ENCODE assay signal across 11 cellular contexts in the genomic region with DNA sequence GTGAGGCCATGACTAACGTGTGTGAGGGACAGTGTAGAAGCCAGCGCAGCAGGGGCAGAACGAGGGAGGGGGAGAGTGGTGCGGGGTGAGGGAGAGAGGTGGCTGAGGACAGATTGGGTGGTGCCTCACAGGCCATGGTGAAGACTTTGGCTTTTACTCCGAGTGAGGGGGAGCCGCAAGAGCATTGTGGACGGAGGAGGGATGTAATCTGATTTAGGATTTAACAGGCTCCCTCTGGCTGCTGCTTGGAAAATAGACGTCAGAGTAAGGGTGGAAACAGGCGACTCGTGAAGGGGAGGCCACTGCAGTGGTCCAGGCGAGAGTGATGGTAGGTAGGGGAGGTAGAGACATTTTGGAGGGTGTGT. TPM values are rescaled to one million over a fixed set of nuclear protein-coding genes. Genes with fewer than 3 reads are reported as not detected.
DNase-seq lines count a peak whose midpoint lies in the region; ATAC-seq, FAIRE-seq and TF ChIP-seq lines count a peak whose summit lies in the region.
"Had no signal": no experiment of that assay in that cellular context is flagged by ENCODE, and none has a peak within 500 bp of the region (broad histone marks: within the 10 kb centered on the region; RNA-seq: fewer than 3 reads in every experiment).

No MANE protein-coding gene starts in this region.

- H3K27ac ChIP-seq in A549 (no peak overlapping the region), GM23248 (no peak overlapping the region), suprapubic skin (no peak overlapping the region)

- TF ChIP-seq CTCF in A549 (IDR thresholded peaks at IDR 0.05) (0 out of 3 replicates have a peak, but pooled peaks have one; percentile 13), GM13977 (IDR thresholded peaks at IDR 0.05; ENCODE audit: extremely low read depth, insufficient read depth, missing control alignments) (no peak), suprapubic skin (IDR thresholded peaks at IDR 0.05) (no peak)

- TF ChIP-seq RAD21 in A549 (conservative IDR thresholded peaks at IDR 0.05 in 1 of 2, IDR thresholded peaks at IDR 0.05 in 1 of 2) = peak; percentile 10 to 11; a peak in 1 of 5 replicates

- 53% methylated on average over 11 of the region's 11 CpGs for WGBS in A549 (ENCODE audit: missing lambda C conversion rate)
- 9 to 15% methylated on average over 10 to 11 of the region's 11 CpGs for WGBS in GM23248 (ENCODE audit: low coverage in 1 of 2, low lambda C conversion rate in 2 of 2, missing lambda C conversion rate in 2 of 2), 2 experiments
- 42% methylated on average over 11 of the region's 11 CpGs for WGBS in suprapubic skin

- no peaks in the 10 kb centered on the region for H3F3A ChIP-seq in GM23248 (ENCODE audit: insufficient read depth)

- no peaks in the 10 kb centered on the region for H3K79me2 ChIP-seq in GM23248 (ENCODE audit: insufficient read depth)

- peak; percentile 87 to 91 for ATAC-seq in A549

- no peak for TF ChIP-seq POLR2A in A549 (IDR thresholded peaks at IDR 0.05; ENCODE audit: low read length)
- TF ChIP-seq POLR2A in suprapubic skin (IDR thresholded peaks at IDR 0.05) = no peak

- no peaks in the 10 kb centered on the region for H3K9me3 ChIP-seq in A549
- no peaks in the 10 kb centered on the region for H3K9me3 ChIP-seq in GM23248 (ENCODE audit: low read depth)
- no peaks in the 10 kb centered on the region for H3K9me3 ChIP-seq in suprapubic skin

- CTCF ChIA-PET in A549 (lab: Yijun Ruan, JAX) = no interaction called here

- no peaks in the 10 kb centered on the region for H3K4me1 ChIP-seq in A549
- H3K4me1 ChIP-seq in GM23248 (ENCODE audit: insufficient read depth) = no peaks in the 10 kb centered on the region
- no peaks in the 10 kb centered on the region for H3K4me1 ChIP-seq in suprapubic skin

- H4K20me1 ChIP-seq in GM23248 (ENCODE audit: insufficient read depth) = no peaks in the 10 kb centered on the region

- no peak overlapping the region for H3K9ac ChIP-seq in GM23248

- H3K27me3 ChIP-seq in GM23248 (replicated peaks; ENCODE audit: insufficient read depth) (no peaks in the 10 kb centered on the region), suprapubic skin (no peaks in the 10 kb centered on the region)

- in situ Hi-C loops in GM23248 (cut with MboI) (no loop called here), GM13977 (cut with MboI; ENCODE audit: low pct_unique_long_range_greater_than_20kb, low sequenced_read_pairs, unreplicated experiment) (no loop called here)

- no peaks in the 10 kb centered on the region for H3K9me2 ChIP-seq in GM23248 (ENCODE audit: insufficient read depth)

- H3K4me2 ChIP-seq in A549 (no peak overlapping the region), GM23248 (ENCODE audit: unreplicated experiment) (no peak overlapping the region)

- peak in 1 of 2 experiments; percentile 38 for DNase-seq in A549 (ENCODE audit: low read depth in 1 of 2, low spot score in 1 of 2)
- peak; percentile 60 for DNase-seq in GM23248
- DNase-seq in amniotic epithelial cell (ENCODE audit: low read depth) = peak; percentile 27
- peak; percentile 20 for DNase-seq in iris pigment epithelial cell (ENCODE audit: low read depth)
- no peak for DNase-seq in DMS53 treated with DMSO at 0.1 percent for 48 hours (lab: John Stamatoyannopoulos, UW; ENCODE audit: unreplicated experiment)
- DNase-seq in GM13977 (ENCODE audit: low spot score) = no peak
- DNase-seq in GM19239 (ENCODE audit: insufficient read length, low spot score) = no peak
- no peak for DNase-seq in suprapubic skin (ENCODE audit: low spot score in 2 of 2)
- DNase-seq: activated CD8-positive, alpha-beta memory T cell treated with anti-CD3 and anti-CD28 coated beads, Interleukin-2, amount 50 U/mL, for 4 hours had no signal

- no peak for TF ChIP-seq EP300 in A549 (IDR thresholded peaks at IDR 0.05)
- no peak for TF ChIP-seq EP300 in suprapubic skin (IDR thresholded peaks at IDR 0.05)

- POLR2A ChIA-PET in A549 (lab: Yijun Ruan, JAX) = no interaction called here

- peak overlapping the region; percentile 51; the same call in 1 of the 2 replicates for H2AFZ ChIP-seq in GM23248

- H3K36me3 ChIP-seq in GM23248 (ENCODE audit: low read depth) (no peaks in the 10 kb centered on the region), suprapubic skin (no peaks in the 10 kb centered on the region)

- FAIRE-seq in A549 (lab: Jason Lieb, UNC) (no peak), GM19239 (lab: Jason Lieb, UNC) (no peak)

- H3K4me3 ChIP-seq in A549 (no peak overlapping the region), GM23248 (no peak overlapping the region), suprapubic skin (no peak overlapping the region)

TF ChIP-seq in A549, 52 proteins besides CTCF, POLR2A, EP300 and RAD21:
- TF ChIP-seq RFX5 (IDR thresholded peaks at IDR 0.05) = peak; percentile 73
- TF ChIP-seq, protein P1, sequence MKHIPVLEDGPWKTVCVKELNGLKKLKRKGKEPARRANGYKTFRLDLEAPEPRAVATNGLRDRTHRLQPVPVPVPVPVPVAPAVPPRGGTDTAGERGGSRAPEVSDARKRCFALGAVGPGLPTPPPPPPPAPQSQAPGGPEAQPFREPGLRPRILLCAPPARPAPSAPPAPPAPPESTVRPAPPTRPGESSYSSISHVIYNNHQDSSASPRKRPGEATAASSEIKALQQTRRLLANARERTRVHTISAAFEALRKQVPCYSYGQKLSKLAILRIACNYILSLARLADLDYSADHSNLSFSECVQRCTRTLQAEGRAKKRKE (CRISPR knock-in tag; IDR thresholded peaks at IDR 0.05; ENCODE audit: low read depth) = no peak

RNA-seq across cellular contexts. Expression of a gene that starts 13.0 kb away (rescaled TPM):
- polyA plus RNA-seq in A549 (2011; rRNA removed) (2.7 and 3.0 TPM in 2 replicates), A549 (2017; fragmentation: RNase III; extraction: RNeasy Plus Mini Kit Qiagen cat#74134 plus additional on column Dnase treatment) (3.5 to 6.1 TPM (median 5.2 TPM) in 3 replicates), GM23248 (2016; fragmentation: Nextera tagmentation; extraction: Ambion mirVana) (4.4 and 5.7 TPM in 2 replicates)
- 1.9 and 2.7 TPM in 2 replicates for polyA plus RNA-seq in A549 (2012; cell fraction: cytosol; rRNA removed)
- 3.5 and 3.7 TPM in 2 replicates for polyA plus RNA-seq in A549 (2012; cell fraction: nucleus; rRNA removed)
- polyA minus RNA-seq in A549 (2011; rRNA and poly(A)+ RNA removed) = 1.8 and 2.4 TPM in 2 replicates
- 6.2 and 10.6 TPM in 2 replicates for total RNA-seq in GM23248 (2014; rRNA removed; shearing (Covaris generic))
- total RNA-seq in suprapubic skin = 10 to 100 TPM in 1 of 4 donors, 1 to 10 TPM in 3; 4.8 to 13.3 (median 5.7) TPM

RNA-seq across cellular contexts. Expression of a gene that starts 18.1 kb away (rescaled TPM):
- 0.13 and 0.21 TPM in 2 replicates for polyA plus RNA-seq in A549 (2011; rRNA removed)
- 0.05 and 0.12 TPM in 2 replicates for polyA plus RNA-seq in A549 (2012; cell fraction: cytosol; rRNA removed)
- 0.07 and 0.11 TPM in 2 replicates for polyA plus RNA-seq in A549 (2012; cell fraction: nucleus; rRNA removed)
- 0.04 to 0.13 TPM (median 0.13 TPM) in 3 replicates for polyA plus RNA-seq in A549 (2017; fragmentation: RNase III; extraction: RNeasy Plus Mini Kit Qiagen cat#74134 plus additional on column Dnase treatment)
- polyA minus RNA-seq in A549 (2011; rRNA and poly(A)+ RNA removed) = 0.12 and 0.29 TPM in 2 replicates
- not detected in 2 replicates for total RNA-seq in GM23248 (2014; rRNA removed; shearing (Covaris generic))
- 0.08 and 0.20 TPM in 2 replicates for polyA plus RNA-seq in GM23248 (2016; fragmentation: Nextera tagmentation; extraction: Ambion mirVana)
- total RNA-seq in suprapubic skin = 1 to 10 TPM in 1 of 4 donors, under 1 TPM in 2, not detected in 1; 0.26 to 1.0 (median 0.62) TPM

RNA-seq across cellular contexts. Expression of a gene that starts 20.8 kb away (rescaled TPM):
- polyA plus RNA-seq in A549 (2011; rRNA removed) (not detected in 2 replicates), A549 (2017; fragmentation: RNase III; extraction: RNeasy Plus Mini Kit Qiagen cat#74134 plus additional on column Dnase treatment) (not detected in 3 replicates), GM23248 (2016; fragmentation: Nextera tagmentation; extraction: Ambion mirVana) (not detected in 2 replicates)
- polyA plus RNA-seq in A549 (2012; cell fraction: cytosol; rRNA removed) = not detected in 2 replicates
- polyA plus RNA-seq in A549 (2012; cell fraction: nucleus; rRNA removed) = not detected in 2 replicates
- polyA minus RNA-seq in A549 (2011; rRNA and poly(A)+ RNA removed) = not detected in 2 replicates
- not detected in 2 replicates for total RNA-seq in GM23248 (2014; rRNA removed; shearing (Covaris generic))
- not detected for total RNA-seq in suprapubic skin
- polyA plus RNA-seq: esophagus, thymus had no signal

RNA-seq across cellular contexts. Expression of a gene that starts 39.2 kb away (rescaled TPM):
- not detected in 2 replicates for polyA plus RNA-seq in A549 (2011; rRNA removed)
- not detected in 2 replicates for polyA plus RNA-seq in A549 (2012; cell fraction: cytosol; rRNA removed)
- not detected in 2 replicates for polyA plus RNA-seq in A549 (2012; cell fraction: nucleus; rRNA removed)
- not detected in 3 replicates for polyA plus RNA-seq in A549 (2017; fragmentation: RNase III; extraction: RNeasy Plus Mini Kit Qiagen cat#74134 plus additional on column Dnase treatment)
- polyA minus RNA-seq in A549 (2011; rRNA and poly(A)+ RNA removed) = not detected in 2 replicates
- total RNA-seq in GM23248 (2014; rRNA removed; shearing (Covaris generic)) = not detected in 2 replicates
- not detected in 2 replicates for polyA plus RNA-seq in GM23248 (2016; fragmentation: Nextera tagmentation; extraction: Ambion mirVana)
- total RNA-seq in suprapubic skin = not detected
- polyA plus RNA-seq: esophagus, thymus had no signal

RNA-seq across cellular contexts. Expression of a gene that starts 47.4 kb away (rescaled TPM):
- polyA plus RNA-seq in A549 (2011; rRNA removed) (8.8 and 11.4 TPM in 2 replicates), A549 (2017; fragmentation: RNase III; extraction: RNeasy Plus Mini Kit Qiagen cat#74134 plus additional on column Dnase treatment) (10.8 to 11.8 TPM (median 10.9 TPM) in 3 replicates), GM23248 (2016; fragmentation: Nextera tagmentation; extraction: Ambion mirVana) (11.8 and 12.7 TPM in 2 replicates)
- polyA plus RNA-seq in A549 (2012; cell fraction: cytosol; rRNA removed) = 8.6 and 11.7 TPM in 2 replicates
- 30.3 and 36.7 TPM in 2 replicates for polyA plus RNA-seq in A549 (2012; cell fraction: nucleus; rRNA removed)
- polyA minus RNA-seq in A549 (2011; rRNA and poly(A)+ RNA removed) = 9.1 and 16.9 TPM in 2 replicates
- total RNA-seq in GM23248 (2014; rRNA removed; shearing (Covaris generic)) = 8.6 and 10.7 TPM in 2 replicates
- total RNA-seq in suprapubic skin = 10 to 100 TPM; 18.1 to 25.0 (median 18.8) TPM

Comparison
In these comparisons a context has a peak if more than half of its experiments do, and no peak if none do; other contexts are left out.
1. DNase-seq: peak in GM23248 (single experiment), amniotic epithelial cell (single experiment) and iris pigment epithelial cell (single experiment); none in DMS53 treated with DMSO at 0.1 percent for 48 hours (single experiment), GM13977 (single experiment), GM19239 (single experiment) and suprapubic skin (0 of 2).